ENCODE assay signal across 8 cellular contexts in genomic region chr19:3692141-3693029, GRCh38. TPM values are rescaled to one million over a fixed set of nuclear protein-coding genes. Genes with fewer than 3 reads are reported as not detected.
DNase-seq lines count a peak whose midpoint lies in the region; ATAC-seq, FAIRE-seq and TF ChIP-seq lines count a peak whose summit lies in the region.

No MANE protein-coding gene starts in this region.

- intact Hi-C loops in Caco-2 (cut with micrococcal nuclease; ENCODE audit: unreplicated experiment): no loop called here
- intact Hi-C loops in natural killer cell (cut with micrococcal nuclease): no loop called here

- no peaks in the 10 kb centered on the region for H3K9me3 ChIP-seq in Caco-2
- no peaks in the 10 kb centered on the region for H3K9me3 ChIP-seq in T-helper 17 cell (ENCODE audit: control insufficient read depth, low read length, poor library complexity, severe bottlenecking)

- H3K4me1 ChIP-seq in Caco-2: no peaks in the 10 kb centered on the region

- FAIRE-seq in HTR-8/SVneo (lab: Jason Lieb, UNC): no peak

- no peaks in the 10 kb centered on the region for H3K9me3 Mint-ChIP-seq in Caco-2 (ENCODE audit: unreplicated experiment)
- no peaks in the 10 kb centered on the region for H3K9me3 Mint-ChIP-seq in natural killer cell

- H3K27ac Mint-ChIP-seq in Caco-2 (ENCODE audit: unreplicated experiment) (no peak overlapping the region), T-helper 17 cell (no peak overlapping the region), natural killer cell (peak overlapping the region in 1 of 2 donors; percentile 5)

- no peak overlapping the region for H3K4me3 ChIP-seq in Caco-2 (ENCODE audit: low read depth, low read length)

- TF ChIP-seq CTCF in Caco-2 (IDR thresholded peaks at IDR 0.05; ENCODE audit: insufficient read depth in 1 of 2, low read depth in 1 of 2, low read length in 1 of 2, severe bottlenecking in 1 of 2, unreplicated experiment in 1 of 2): peak; percentile 38 to 60
- TF ChIP-seq CTCF in natural killer cell (IDR thresholded peaks at IDR 0.05): peak; percentile 56

- H3K27ac ChIP-seq in caudate nucleus (ENCODE audit: low read depth, low read length): peak overlapping the region; percentile 58

- BruUV-seq in Caco-2 (replicated peaks; lab: Mats Ljungman, UMichigan): no TSS peak

- H3K4me1 Mint-ChIP-seq in Caco-2 (ENCODE audit: low read depth, unreplicated experiment): no peaks in the 10 kb centered on the region
- peaks cover 39% of the 10 kb centered on the region for H3K4me1 Mint-ChIP-seq in T-helper 17 cell
- H3K4me1 Mint-ChIP-seq in natural killer cell: peaks cover 21 to 67% of the 10 kb centered on the region in 2 donors

- CTCF ChIA-PET in Caco-2 (lab: Charles Lee): no interaction called here

- H3K4me3 Mint-ChIP-seq in Caco-2 (ENCODE audit: unreplicated experiment) (no peak overlapping the region), T-helper 17 cell (peak overlapping the region; percentile 36), natural killer cell (no peak overlapping the region)

- ATAC-seq in T-helper 17 cell (peak; percentile 53), natural killer cell (peak; percentile 66 to 73 (median 71)), GM19328 (IDR thresholded peaks at IDR 0.05; ENCODE audit: unreplicated experiment) (no peak), GM21447 (IDR thresholded peaks at IDR 0.05; ENCODE audit: unreplicated experiment) (no peak)

- no peaks in the 10 kb centered on the region for H3K27me3 ChIP-seq in Caco-2 (replicated peaks; ENCODE audit: control insufficient read depth, insufficient read depth, low read length)

- DNase-seq in Caco-2 (peak in 1 of 2 experiments; percentile 39), T-helper 17 cell (peak; percentile 39 to 55 (median 46)), caudate nucleus (lab: John Stamatoyannopoulos, UW) (no peak), natural killer cell (peak; percentile 56), HTR-8/SVneo (ENCODE audit: insufficient read length, low spot score) (no peak), NCI-H187 (lab: John Stamatoyannopoulos, UW) (no peak)

- H3K36me3 ChIP-seq in Caco-2 (ENCODE audit: control insufficient read depth, insufficient read depth, low read length): no peaks in the 10 kb centered on the region

- POLR2A ChIA-PET in Caco-2 (lab: Charles Lee): no interaction called here

- peaks cover 17% of the 10 kb centered on the region for H3K36me3 Mint-ChIP-seq in Caco-2 (ENCODE audit: insufficient read depth, unreplicated experiment)
- no peaks in the 10 kb centered on the region for H3K36me3 Mint-ChIP-seq in T-helper 17 cell (ENCODE audit: low read depth)
- H3K36me3 Mint-ChIP-seq in natural killer cell: no peaks in the 10 kb centered on the region

- H3K27me3 Mint-ChIP-seq in Caco-2 (ENCODE audit: insufficient read depth, unreplicated experiment) (no peaks in the 10 kb centered on the region), T-helper 17 cell (no peaks in the 10 kb centered on the region), natural killer cell (ENCODE audit: low read depth in 2 of 2) (no peaks in the 10 kb centered on the region)

RNA-seq across cellular contexts. Expression of gene PIP5K1C, which starts 7.9 kb away (rescaled TPM):
- 24.5 and 27.0 TPM in 2 replicates for total RNA-seq in Caco-2 (2022)
- 10 to 100 TPM; 21.7 to 23.7 TPM for total RNA-seq in T-helper 17 cell
- 10 to 100 TPM; 35.0 to 49.2 (median 36.8) TPM for total RNA-seq in natural killer cell

RNA-seq across cellular contexts. Expression of gene TJP3, which starts 15.8 kb away (rescaled TPM):
- total RNA-seq in Caco-2 (2022) (79.3 and 83.6 TPM in 2 replicates), T-helper 17 cell (10 to 100 TPM; 13.4 to 14.2 TPM), natural killer cell (1 to 10 TPM; 1.1 to 2.9 (median 1.3) TPM)

Comparison
In these comparisons a context has a peak if more than half of its experiments do, and no peak if none do; other contexts are left out.
1. DNase-seq: peak in T-helper 17 cell (3 of 3) and natural killer cell (single experiment); none in caudate nucleus (0 of 61), HTR-8/SVneo (single experiment) and NCI-H187 (0 of 2).
2. ATAC-seq: peak in T-helper 17 cell (single experiment) and natural killer cell (3 of 3); none in GM19328 (single experiment) and GM21447 (single experiment).